Comparison of ENCODE assay signal across 1 cellular context in the genomic region with DNA sequence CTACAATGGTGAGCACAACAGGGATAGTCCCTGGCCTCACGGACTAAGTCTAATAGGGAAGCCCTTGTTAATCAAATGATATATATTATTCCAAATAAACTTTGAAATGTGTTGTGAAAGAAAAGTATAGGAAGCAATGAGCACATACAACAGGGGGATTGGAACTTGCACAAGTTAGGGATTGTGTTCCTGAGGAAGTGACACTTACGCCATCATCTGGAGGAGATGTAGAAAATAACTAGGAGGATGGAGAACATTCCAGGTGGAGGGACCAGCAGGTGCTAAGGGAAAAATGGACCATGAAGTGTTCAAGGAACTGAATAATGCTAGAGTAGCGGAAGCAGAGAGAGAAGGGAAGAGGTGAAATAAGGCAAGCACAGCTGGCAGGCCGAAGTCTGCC.
TF ChIP-seq lines count a peak whose summit lies in the region.

No MANE protein-coding gene starts in this region.

TF ChIP-seq in HEK293, 187 proteins besides CTCF, POLR2A, EP300 and RAD21 (continued from another document):
- TF ChIP-seq, protein P1, sequence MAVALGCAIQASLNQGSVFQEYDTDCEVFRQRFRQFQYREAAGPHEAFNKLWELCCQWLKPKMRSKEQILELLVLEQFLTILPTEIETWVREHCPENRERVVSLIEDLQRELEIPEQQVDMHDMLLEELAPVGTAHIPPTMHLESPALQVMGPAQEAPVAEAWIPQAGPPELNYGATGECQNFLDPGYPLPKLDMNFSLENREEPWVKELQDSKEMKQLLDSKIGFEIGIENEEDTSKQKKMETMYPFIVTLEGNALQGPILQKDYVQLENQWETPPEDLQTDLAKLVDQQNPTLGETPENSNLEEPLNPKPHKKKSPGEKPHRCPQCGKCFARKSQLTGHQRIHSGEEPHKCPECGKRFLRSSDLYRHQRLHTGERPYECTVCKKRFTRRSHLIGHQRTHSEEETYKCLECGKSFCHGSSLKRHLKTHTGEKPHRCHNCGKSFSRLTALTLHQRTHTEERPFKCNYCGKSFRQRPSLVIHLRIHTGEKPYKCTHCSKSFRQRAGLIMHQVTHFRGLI (tag by site-specific recombination; IDR thresholded peaks at IDR 0.05): no peak
- TF ChIP-seq ZNF510 (tag by site-specific recombination; IDR thresholded peaks at IDR 0.05; ENCODE audit: insufficient replicate concordance): no peak
- TF ChIP-seq, protein P2, sequence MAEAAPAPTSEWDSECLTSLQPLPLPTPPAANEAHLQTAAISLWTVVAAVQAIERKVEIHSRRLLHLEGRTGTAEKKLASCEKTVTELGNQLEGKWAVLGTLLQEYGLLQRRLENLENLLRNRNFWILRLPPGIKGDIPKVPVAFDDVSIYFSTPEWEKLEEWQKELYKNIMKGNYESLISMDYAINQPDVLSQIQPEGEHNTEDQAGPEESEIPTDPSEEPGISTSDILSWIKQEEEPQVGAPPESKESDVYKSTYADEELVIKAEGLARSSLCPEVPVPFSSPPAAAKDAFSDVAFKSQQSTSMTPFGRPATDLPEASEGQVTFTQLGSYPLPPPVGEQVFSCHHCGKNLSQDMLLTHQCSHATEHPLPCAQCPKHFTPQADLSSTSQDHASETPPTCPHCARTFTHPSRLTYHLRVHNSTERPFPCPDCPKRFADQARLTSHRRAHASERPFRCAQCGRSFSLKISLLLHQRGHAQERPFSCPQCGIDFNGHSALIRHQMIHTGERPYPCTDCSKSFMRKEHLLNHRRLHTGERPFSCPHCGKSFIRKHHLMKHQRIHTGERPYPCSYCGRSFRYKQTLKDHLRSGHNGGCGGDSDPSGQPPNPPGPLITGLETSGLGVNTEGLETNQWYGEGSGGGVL (tag by site-specific recombination; IDR thresholded peaks at IDR 0.05): no peak
- no peak for TF ChIP-seq GLI4 (tag by site-specific recombination; IDR thresholded peaks at IDR 0.05)
- TF ChIP-seq HOXD13 (CRISPR knock-in tag; IDR thresholded peaks at IDR 0.05; ENCODE audit: borderline replicate concordance): no peak
- no peak for TF ChIP-seq ZNF155 (tag by site-specific recombination; IDR thresholded peaks at IDR 0.05)
